ENCODE assay signal across 8 cellular contexts in genomic region chr6:42260972-42261371, GRCh38. TPM values are rescaled to one million over a fixed set of nuclear protein-coding genes. Genes with fewer than 3 reads are reported as not detected.
DNase-seq lines count a peak whose midpoint lies in the region; ATAC-seq and TF ChIP-seq lines count a peak whose summit lies in the region.

No MANE protein-coding gene starts in this region.

- CTCF ChIA-PET in WTC11 (lab: Charles Lee), result interaction anchor here (0.6 to 7.9 kb wide), 32 partner anchors 8 to 303 kb away, joined by 3 to 132 read pairs (median 4); partner anchors contain the start of gene UBR2

- H3K36me3 Mint-ChIP-seq in WTC11, result peaks cover 12% of the 10 kb centered on the region
- peaks cover 9% of the 10 kb centered on the region for H3K36me3 Mint-ChIP-seq in natural killer cell treated with Interleukin-12 subunit alpha and Interleukin-12 subunit beta and Interleukin-15 and Interleukin-18, amount 100 ng/mL, for 72 hours

- no peak overlapping the region for H3K27ac Mint-ChIP-seq in WTC11
- peak overlapping the region; percentile 51 to 75 for H3K27ac Mint-ChIP-seq in natural killer cell treated with Interleukin-12 subunit alpha and Interleukin-12 subunit beta and Interleukin-15 and Interleukin-18, amount 100 ng/mL, for 72 hours

- DNase-seq in NCI-H524 (lab: John Stamatoyannopoulos, UW), result peak; percentile 59 to 65
- DNase-seq in NCI-H524 treated with DMSO at 0.1 percent for 48 hours (lab: John Stamatoyannopoulos, UW), result no peak
- peak; percentile 79 for DNase-seq in WTC11 (ENCODE audit: low spot score)
- DNase-seq in dermis blood vessel endothelial cell, result peak; percentile 19
- DNase-seq in natural killer cell treated with Interleukin-12 subunit alpha and Interleukin-12 subunit beta and Interleukin-15 and Interleukin-18, amount 100 ng/mL, for 72 hours (ENCODE audit: low spot score), result no peak
- no peak for DNase-seq in SHP77 treated with DMSO at 0.1 percent for 48 hours (lab: John Stamatoyannopoulos, UW)

- peak; percentile 46 for TF ChIP-seq CTCF in WTC11 (IDR thresholded peaks at IDR 0.05)

- no peak overlapping the region for H3K4me3 Mint-ChIP-seq in WTC11
- H3K4me3 Mint-ChIP-seq in natural killer cell treated with Interleukin-12 subunit alpha and Interleukin-12 subunit beta and Interleukin-15 and Interleukin-18, amount 100 ng/mL, for 72 hours, result no peak overlapping the region

- peaks cover 43% of the 10 kb centered on the region for H3K4me1 Mint-ChIP-seq in WTC11
- peaks cover 14 to 15% of the 10 kb centered on the region in 2 donors for H3K4me1 Mint-ChIP-seq in natural killer cell treated with Interleukin-12 subunit alpha and Interleukin-12 subunit beta and Interleukin-15 and Interleukin-18, amount 100 ng/mL, for 72 hours (ENCODE audit: low read depth in 2 of 2)

- H3K9me3 Mint-ChIP-seq in WTC11, result no peaks in the 10 kb centered on the region
- no peaks in the 10 kb centered on the region for H3K9me3 Mint-ChIP-seq in natural killer cell treated with Interleukin-12 subunit alpha and Interleukin-12 subunit beta and Interleukin-15 and Interleukin-18, amount 100 ng/mL, for 72 hours

- H3K27me3 Mint-ChIP-seq in WTC11 (ENCODE audit: low read depth), result no peaks in the 10 kb centered on the region
- H3K27me3 Mint-ChIP-seq in natural killer cell treated with Interleukin-12 subunit alpha and Interleukin-12 subunit beta and Interleukin-15 and Interleukin-18, amount 100 ng/mL, for 72 hours, result no peaks in the 10 kb centered on the region

- ATAC-seq in WTC11 (peak; percentile 71), GM19463 (IDR thresholded peaks at IDR 0.05; ENCODE audit: unreplicated experiment) (no peak), HG02623 (IDR thresholded peaks at IDR 0.05; ENCODE audit: unreplicated experiment) (no peak)
- peak; percentile 60 to 69 for ATAC-seq in natural killer cell treated with Interleukin-12 subunit alpha and Interleukin-12 subunit beta and Interleukin-15 and Interleukin-18, amount 100 ng/mL, for 72 hours

- POLR2A ChIA-PET in WTC11 (lab: Charles Lee), result interaction anchor here (0.8 to 1.1 kb wide), 2 partner anchors 65 to 190 kb away, joined by 3 read pairs; no protein-coding TSS in a partner anchor

TF ChIP-seq in WTC11, 78 proteins besides CTCF, POLR2A, EP300 and RAD21:
- TF ChIP-seq, protein P1, sequence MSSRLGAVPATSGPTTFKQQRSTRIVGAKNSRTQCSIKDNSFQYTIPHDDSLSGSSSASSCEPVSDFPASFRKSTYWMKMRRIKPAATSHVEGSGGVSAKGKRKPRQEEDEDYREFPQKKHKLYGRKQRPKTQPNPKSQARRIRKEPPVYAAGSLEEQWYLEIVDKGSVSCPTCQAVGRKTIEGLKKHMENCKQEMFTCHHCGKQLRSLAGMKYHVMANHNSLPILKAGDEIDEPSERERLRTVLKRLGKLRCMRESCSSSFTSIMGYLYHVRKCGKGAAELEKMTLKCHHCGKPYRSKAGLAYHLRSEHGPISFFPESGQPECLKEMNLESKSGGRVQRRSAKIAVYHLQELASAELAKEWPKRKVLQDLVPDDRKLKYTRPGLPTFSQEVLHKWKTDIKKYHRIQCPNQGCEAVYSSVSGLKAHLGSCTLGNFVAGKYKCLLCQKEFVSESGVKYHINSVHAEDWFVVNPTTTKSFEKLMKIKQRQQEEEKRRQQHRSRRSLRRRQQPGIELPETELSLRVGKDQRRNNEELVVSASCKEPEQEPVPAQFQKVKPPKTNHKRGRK (CRISPR knock-in tag; IDR thresholded peaks at IDR 0.05; ENCODE audit: borderline replicate concordance), result no peak
- TF ChIP-seq HMGA2 (CRISPR knock-in tag; IDR thresholded peaks at IDR 0.05) (no peak), ZNF121 (CRISPR knock-in tag; IDR thresholded peaks at IDR 0.05) (no peak), ZNF425 (CRISPR knock-in tag; conservative IDR thresholded peaks at IDR 0.05) (no peak), RORB (CRISPR knock-in tag; IDR thresholded peaks at IDR 0.05) (no peak), PREB (CRISPR knock-in tag; IDR thresholded peaks at IDR 0.05; ENCODE audit: borderline replicate concordance) (no peak), EMX1 (CRISPR knock-in tag; IDR thresholded peaks at IDR 0.05) (no peak), ZNF671 (CRISPR knock-in tag; IDR thresholded peaks at IDR 0.05) (no peak), FOXJ3 (CRISPR knock-in tag; IDR thresholded peaks at IDR 0.05; ENCODE audit: borderline replicate concordance) (no peak), MYBL2 (CRISPR knock-in tag; IDR thresholded peaks at IDR 0.05) (no peak), ZNF396 (CRISPR knock-in tag; IDR thresholded peaks at IDR 0.05; ENCODE audit: borderline replicate concordance) (no peak), MXD4 (CRISPR knock-in tag; IDR thresholded peaks at IDR 0.05; ENCODE audit: borderline replicate concordance) (no peak), KAT7 (CRISPR knock-in tag; IDR thresholded peaks at IDR 0.05; ENCODE audit: borderline replicate concordance) (no peak), ZNF416 (CRISPR knock-in tag; IDR thresholded peaks at IDR 0.05) (no peak), TEAD1 (CRISPR knock-in tag; IDR thresholded peaks at IDR 0.05) (no peak), TP53 (CRISPR knock-in tag; IDR thresholded peaks at IDR 0.05) (no peak)
- TF ChIP-seq, protein P2, sequence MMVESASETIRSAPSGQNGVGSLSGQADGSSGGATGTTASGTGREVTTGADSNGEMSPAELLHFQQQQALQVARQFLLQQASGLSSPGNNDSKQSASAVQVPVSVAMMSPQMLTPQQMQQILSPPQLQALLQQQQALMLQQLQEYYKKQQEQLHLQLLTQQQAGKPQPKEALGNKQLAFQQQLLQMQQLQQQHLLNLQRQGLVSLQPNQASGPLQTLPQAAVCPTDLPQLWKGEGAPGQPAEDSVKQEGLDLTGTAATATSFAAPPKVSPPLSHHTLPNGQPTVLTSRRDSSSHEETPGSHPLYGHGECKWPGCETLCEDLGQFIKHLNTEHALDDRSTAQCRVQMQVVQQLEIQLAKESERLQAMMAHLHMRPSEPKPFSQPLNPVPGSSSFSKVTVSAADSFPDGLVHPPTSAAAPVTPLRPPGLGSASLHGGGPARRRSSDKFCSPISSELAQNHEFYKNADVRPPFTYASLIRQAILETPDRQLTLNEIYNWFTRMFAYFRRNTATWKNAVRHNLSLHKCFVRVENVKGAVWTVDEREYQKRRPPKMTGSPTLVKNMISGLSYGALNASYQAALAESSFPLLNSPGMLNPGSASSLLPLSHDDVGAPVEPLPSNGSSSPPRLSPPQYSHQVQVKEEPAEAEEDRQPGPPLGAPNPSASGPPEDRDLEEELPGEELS (CRISPR knock-in tag; IDR thresholded peaks at IDR 0.05), result no peak
- TF ChIP-seq, protein P3, sequence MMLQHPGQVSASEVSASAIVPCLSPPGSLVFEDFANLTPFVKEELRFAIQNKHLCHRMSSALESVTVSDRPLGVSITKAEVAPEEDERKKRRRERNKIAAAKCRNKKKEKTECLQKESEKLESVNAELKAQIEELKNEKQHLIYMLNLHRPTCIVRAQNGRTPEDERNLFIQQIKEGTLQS (CRISPR knock-in tag; conservative IDR thresholded peaks at IDR 0.05), result no peak
TF ChIP-seq in WTC11: peak in this region for 0.

RNA-seq across cellular contexts. Expression of gene MRPS10, which starts 43.3 kb away (rescaled TPM):
- total RNA-seq in WTC11 (2021) (30.7 to 32.9 TPM (median 31.3 TPM) in 3 replicates), dermis blood vessel endothelial cell (34.0 and 48.0 TPM in 2 replicates)
- total RNA-seq in natural killer cell treated with Interleukin-12 subunit alpha and Interleukin-12 subunit beta and Interleukin-15 and Interleukin-18, amount 100 ng/mL, for 72 hours, result 10 to 100 TPM; 35.1 to 35.6 TPM

Comparison
In these comparisons a context has a peak if more than half of its experiments do, and no peak if none do; other contexts are left out.
1. DNase-seq: peak in NCI-H524 (2 of 2), WTC11 (single experiment) and dermis blood vessel endothelial cell (single experiment); none in NCI-H524 treated with DMSO at 0.1 percent for 48 hours (single experiment), natural killer cell treated with Interleukin-12 subunit alpha and Interleukin-12 subunit beta and Interleukin-15 and Interleukin-18, amount 100 ng/mL, for 72 hours (single experiment) and SHP77 treated with DMSO at 0.1 percent for 48 hours (single experiment).
2. ATAC-seq: peak in WTC11 (single experiment) and natural killer cell treated with Interleukin-12 subunit alpha and Interleukin-12 subunit beta and Interleukin-15 and Interleukin-18, amount 100 ng/mL, for 72 hours (2 of 2); none in GM19463 (single experiment) and HG02623 (single experiment).